ENCODE assay signal across 33 cellular contexts in genomic region chr3:7520059-7520458, GRCh38.
"Had no signal": no experiment of that assay in that cellular context is flagged by ENCODE, and none has a peak within 500 bp of the region (broad histone marks: within the 10 kb centered on the region; RNA-seq: fewer than 3 reads in every experiment).

No MANE protein-coding gene starts in this region.

- H3K27ac Mint-ChIP-seq: activated CD4-positive, alpha-beta T cell treated with anti-CD3 and anti-CD28 coated beads for 36 hours; activated naive CD8-positive, alpha-beta T cell treated with anti-CD3 and anti-CD28 coated beads for 36 hours; immature natural killer cell; naive thymus-derived CD4-positive, alpha-beta T cell; stimulated activated naive B cell treated with anti-CD40 and anti-IgM and Interleukin-4, amounts not matched to agents 10 μg/mL and 1 μg/mL and 100 μg/mL, for 72 hours; T-helper 2 cell treated with Interferon-gamma antibody and Interleukin-4, amounts not matched to agents 5 μg/mL and 100 μg/mL, for 36 hours had no signal

- H3K4me3 ChIP-seq: adrenal gland, coronary artery, dorsolateral prefrontal cortex, heart left ventricle, psoas muscle, sigmoid colon, stomach, thyroid gland, upper lobe of left lung had no signal

- ATAC-seq: activated CD4-positive, alpha-beta T cell treated with anti-CD3 and anti-CD28 coated beads for 36 hours; esophagus mucosa; heart left ventricle; left colon; naive thymus-derived CD4-positive, alpha-beta T cell; psoas muscle; stimulated activated naive B cell treated with anti-CD40 and anti-IgM and Interleukin-4, amounts not matched to agents 10 μg/mL and 1 μg/mL and 100 μg/mL, for 72 hours had no signal

- H3K27me3 Mint-ChIP-seq: activated CD4-positive, alpha-beta T cell treated with anti-CD3 and anti-CD28 coated beads for 36 hours; activated naive CD8-positive, alpha-beta T cell treated with anti-CD3 and anti-CD28 coated beads for 36 hours; naive thymus-derived CD4-positive, alpha-beta T cell; stimulated activated naive B cell treated with anti-CD40 and anti-IgM and Interleukin-4, amounts not matched to agents 10 μg/mL and 1 μg/mL and 100 μg/mL, for 72 hours had no signal

- H3K4me1 ChIP-seq: adrenal gland, parathyroid adenoma, upper lobe of left lung had no signal

- H3K27ac ChIP-seq: adrenal gland, coronary artery, dorsolateral prefrontal cortex, heart left ventricle, parathyroid adenoma, psoas muscle, sigmoid colon, stomach, thyroid gland, upper lobe of left lung had no signal

- H3K4me3 Mint-ChIP-seq: activated CD4-positive, alpha-beta T cell treated with anti-CD3 and anti-CD28 coated beads for 36 hours; activated naive CD8-positive, alpha-beta T cell treated with anti-CD3 and anti-CD28 coated beads for 36 hours; brain; immature natural killer cell; naive thymus-derived CD4-positive, alpha-beta T cell; stimulated activated naive B cell treated with anti-CD40 and anti-IgM and Interleukin-4, amounts not matched to agents 10 μg/mL and 1 μg/mL and 100 μg/mL, for 72 hours; T-helper 2 cell treated with Interferon-gamma antibody and Interleukin-4, amounts not matched to agents 5 μg/mL and 100 μg/mL, for 36 hours had no signal

- H3K4me1 Mint-ChIP-seq: activated CD4-positive, alpha-beta T cell treated with anti-CD3 and anti-CD28 coated beads for 36 hours; activated naive CD8-positive, alpha-beta T cell treated with anti-CD3 and anti-CD28 coated beads for 36 hours; immature natural killer cell; naive thymus-derived CD4-positive, alpha-beta T cell; stimulated activated naive B cell treated with anti-CD40 and anti-IgM and Interleukin-4, amounts not matched to agents 10 μg/mL and 1 μg/mL and 100 μg/mL, for 72 hours had no signal

- H3K36me3 Mint-ChIP-seq: activated naive CD8-positive, alpha-beta T cell treated with anti-CD3 and anti-CD28 coated beads for 36 hours; brain; immature natural killer cell; naive thymus-derived CD4-positive, alpha-beta T cell; stimulated activated naive B cell treated with anti-CD40 and anti-IgM and Interleukin-4, amounts not matched to agents 10 μg/mL and 1 μg/mL and 100 μg/mL, for 72 hours had no signal

- H3K36me3 ChIP-seq: adrenal gland, heart left ventricle, sigmoid colon, stomach, thyroid gland, upper lobe of left lung had no signal

- H3K27me3 ChIP-seq: adrenal gland, dorsolateral prefrontal cortex, heart left ventricle, sigmoid colon, stomach, thyroid gland, upper lobe of left lung had no signal

- DNase-seq: activated CD4-positive, alpha-beta T cell treated with anti-CD3 and anti-CD28 coated beads for 36 hours; activated CD4-positive, alpha-beta T cell treated with anti-CD3 and anti-CD28 coated beads, Interleukin-2, amount 50 U/mL, for 4 hours; activated CD4-positive, CD25-positive, alpha-beta regulatory T cell; activated effector memory CD4-positive, alpha-beta T cell treated with Interleukin-2 at 50 U/mL for 16 hours; activated naive CD4-positive, alpha-beta T cell treated with Interleukin-2 at 50 U/mL for 16 hours; activated naive CD8-positive, alpha-beta T cell treated with anti-CD3 and anti-CD28 coated beads for 36 hours; activated T-cell treated with anti-CD3 and anti-CD28 coated beads for 4 hours; adrenal gland; aorta; dorsolateral prefrontal cortex; foreskin fibroblast; heart left ventricle; hypothalamus; immature natural killer cell; kidney; left colon; midbrain; naive thymus-derived CD4-positive, alpha-beta T cell; occipital lobe; psoas muscle; sigmoid colon; small intestine; stimulated activated CD4-positive, alpha-beta T cell treated with anti-CD3 and anti-CD28 coated beads, Interleukin-4, amount 100 ng/mL, for 4 hours; stimulated activated CD8-positive, alpha-beta memory T cell treated with anti-CD3 and anti-CD28 coated beads, Interleukin-4, amount 100 ng/mL, for 48 hours; stimulated activated naive B cell treated with anti-CD40 and anti-IgM and Interleukin-4, amounts not matched to agents 10 μg/mL and 1 μg/mL and 100 μg/mL, for 72 hours; stomach; thyroid gland had no signal

- H3K9me3 ChIP-seq: adrenal gland, psoas muscle, stomach, thyroid gland, upper lobe of left lung had no signal
